In the genomic region with DNA sequence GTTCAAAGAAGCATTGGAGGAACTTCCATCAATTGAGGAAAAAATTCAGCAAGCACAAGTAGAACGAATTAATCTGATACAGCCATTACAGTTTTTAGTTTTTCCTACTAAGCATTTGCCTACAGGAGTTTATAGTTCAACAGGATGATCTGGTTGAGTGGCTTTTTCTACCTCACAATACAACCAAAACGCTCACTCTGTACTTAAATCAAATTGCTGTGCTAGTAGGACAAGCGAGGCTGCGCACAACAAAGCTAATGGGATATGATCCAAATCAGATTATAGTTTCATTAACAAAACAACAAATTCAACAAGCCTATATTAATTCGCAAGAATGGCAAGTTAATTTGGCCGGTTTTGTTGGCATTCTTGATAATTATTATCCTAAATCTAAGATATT, we compare ENCODE assay signal across 19 cellular contexts.
"Had no signal": no experiment of that assay in that cellular context is flagged by ENCODE, and none has a peak within 500 bp of the region (broad histone marks: within the 10 kb centered on the region; RNA-seq: fewer than 3 reads in every experiment).

No MANE protein-coding gene starts in this region.

- ATAC-seq: foreskin keratinocyte; gastroesophageal sphincter; heart left ventricle; left colon; left lobe of liver; naive thymus-derived CD4-positive, alpha-beta T cell had no signal

- DNase-seq: dermis blood vessel endothelial cell; dorsolateral prefrontal cortex; effector CD4-positive, alpha-beta T cell; effector memory CD4-positive, alpha-beta T cell; foreskin keratinocyte; heart left ventricle; hypothalamus; immature natural killer cell; islet precursor cell; kidney; kidney glomerular epithelial cell; left colon; left ventricle myocardium inferior; mammary epithelial cell; mesendoderm; midbrain; naive thymus-derived CD4-positive, alpha-beta T cell had no signal
